ENCODE assay signal across 10 cellular contexts in genomic region chr4:150717952-150718351, GRCh38.
"Had no signal": no experiment of that assay in that cellular context is flagged by ENCODE, and none has a peak within 500 bp of the region (broad histone marks: within the 10 kb centered on the region; RNA-seq: fewer than 3 reads in every experiment).

No MANE protein-coding gene starts in this region.

- DNase-seq: H9, HCEC 1CT, HFFc6, IMR-90, KG1 had no signal

- ATAC-seq: GM23338, K562 had no signal

- H2AFZ ChIP-seq: GM23338 had no signal

- H3K27ac ChIP-seq: HL-60 had no signal

- FAIRE-seq: H1, H54, K562 had no signal

- H3K4me2 ChIP-seq: GM23338 had no signal

- H3K4me3 ChIP-seq: GM23338, K562 had no signal
